14 cellular contexts compared by ENCODE assay signal in genomic region chr12:96064966-96065365, GRCh38. TPM values are rescaled to one million over a fixed set of nuclear protein-coding genes. Genes with fewer than 3 reads are reported as not detected.
DNase-seq lines count a peak whose midpoint lies in the region; ATAC-seq and TF ChIP-seq lines count a peak whose summit lies in the region.
"Had no signal": no experiment of that assay in that cellular context is flagged by ENCODE, and none has a peak within 500 bp of the region (broad histone marks: within the 10 kb centered on the region; RNA-seq: fewer than 3 reads in every experiment).

No MANE protein-coding gene starts in this region.

- no peak overlapping the region for H3K4me3 ChIP-seq in CD4-positive, CD25-positive, alpha-beta regulatory T cell (ENCODE audit: low read depth, low read length)
- H3K4me3 ChIP-seq: A549 had no signal

- H3K9me3 ChIP-seq in CD4-positive, CD25-positive, alpha-beta regulatory T cell (ENCODE audit: control insufficient read depth in 2 of 2, low read length in 2 of 2) = no peaks in the 10 kb centered on the region
- H3K9me3 ChIP-seq in CD4-positive, alpha-beta T cell (ENCODE audit: control insufficient read depth, low read length) = no peaks in the 10 kb centered on the region
- H3K9me3 ChIP-seq: A549, Caco-2 had no signal

- no peak for DNase-seq in activated CD4-positive, alpha-beta T cell treated with anti-CD3 and anti-CD28 coated beads, Interleukin-2, amount 10 ng/mL, durations not matched to agents 7 days and 5 days
- no peak for DNase-seq in activated CD4-positive, alpha-beta T cell treated with anti-CD3 and anti-CD28 coated beads, Interleukin-2, amount 50 U/mL, for 1 hour
- no peak for DNase-seq in CD4-positive, CD25-positive, alpha-beta regulatory T cell
- DNase-seq in CD4-positive, alpha-beta T cell = no peak
- DNase-seq: Caco-2; Calu3; CD8-positive, alpha-beta T cell; DMS79 treated with DMSO at 0.1 percent for 48 hours; GF-D8 had no signal

- no peaks in the 10 kb centered on the region for H3K36me3 Mint-ChIP-seq in activated CD4-positive, alpha-beta T cell treated with anti-CD3 and anti-CD28 coated beads, Interleukin-2, amount 10 ng/mL, durations not matched to agents 7 days and 5 days (ENCODE audit: low read depth)
- H3K36me3 Mint-ChIP-seq in CD4-positive, CD25-positive, alpha-beta regulatory T cell = no peaks in the 10 kb centered on the region
- H3K36me3 Mint-ChIP-seq in CD4-positive, alpha-beta T cell (ENCODE audit: low read depth) = no peaks in the 10 kb centered on the region
- H3K36me3 Mint-ChIP-seq: CD8-positive, alpha-beta T cell had no signal

- no peak overlapping the region for H3K4me3 Mint-ChIP-seq in activated CD4-positive, alpha-beta T cell treated with anti-CD3 and anti-CD28 coated beads, Interleukin-2, amount 10 ng/mL, durations not matched to agents 7 days and 5 days
- no peak overlapping the region for H3K4me3 Mint-ChIP-seq in CD4-positive, CD25-positive, alpha-beta regulatory T cell
- no peak overlapping the region for H3K4me3 Mint-ChIP-seq in CD4-positive, alpha-beta T cell
- H3K4me3 Mint-ChIP-seq: B cell; CD8-positive, alpha-beta T cell had no signal

- peaks cover 14% of the 10 kb centered on the region for H3K4me1 ChIP-seq in CD4-positive, CD25-positive, alpha-beta regulatory T cell (ENCODE audit: control insufficient read depth, insufficient read depth, low read length, poor library complexity, severe bottlenecking)
- H3K4me1 ChIP-seq: A549, Caco-2 had no signal

- H3K27me3 Mint-ChIP-seq in activated CD4-positive, alpha-beta T cell treated with anti-CD3 and anti-CD28 coated beads, Interleukin-2, amount 10 ng/mL, durations not matched to agents 7 days and 5 days = no peaks in the 10 kb centered on the region
- H3K27me3 Mint-ChIP-seq in CD4-positive, CD25-positive, alpha-beta regulatory T cell = peaks cover 4% of the 10 kb centered on the region
- no peaks in the 10 kb centered on the region for H3K27me3 Mint-ChIP-seq in CD4-positive, alpha-beta T cell
- H3K27me3 Mint-ChIP-seq: B cell had no signal

- TF ChIP-seq CTCF in CD4-positive, alpha-beta T cell (IDR thresholded peaks at IDR 0.05) = no peak

- intact Hi-C loops in CD4-positive, alpha-beta T cell (cut with DNase I, micrococcal nuclease) = loop anchor here (5.0 to 10.0 kb wide), 2 partner anchors 70 to 1242 kb away; no protein-coding TSS in a partner anchor

- CTCF ChIA-PET in activated CD4-positive, alpha-beta T cell treated with anti-CD3 and anti-CD28 coated beads, Interleukin-2, amount 10 ng/mL, durations not matched to agents 7 days and 5 days (lab: Charles Lee) = interaction anchor here (1.0 to 2.1 kb wide), 3 partner anchors 67 to 346 kb away, joined by 3 to 10 read pairs (median 3); no protein-coding TSS in a partner anchor
- CTCF ChIA-PET in CD4-positive, alpha-beta T cell (lab: Charles Lee) = interaction anchor here (5.7 kb wide), 1 partner anchor 150 kb away, joined by 29 read pairs; no protein-coding TSS in a partner anchor

- no peak overlapping the region for H3K27ac ChIP-seq in CD4-positive, CD25-positive, alpha-beta regulatory T cell (ENCODE audit: insufficient read depth, low read length, poor library complexity, severe bottlenecking)
- no peak overlapping the region for H3K27ac ChIP-seq in CD4-positive, alpha-beta T cell (ENCODE audit: low read depth, low read length)
- H3K27ac ChIP-seq: 22Rv1, A549, C4-2B had no signal

- H3K4me1 Mint-ChIP-seq in activated CD4-positive, alpha-beta T cell treated with anti-CD3 and anti-CD28 coated beads, Interleukin-2, amount 10 ng/mL, durations not matched to agents 7 days and 5 days = peaks cover 29% of the 10 kb centered on the region
- peaks cover 7 to 25% (median 18%) of the 10 kb centered on the region in 4 donors for H3K4me1 Mint-ChIP-seq in CD4-positive, CD25-positive, alpha-beta regulatory T cell
- H3K4me1 Mint-ChIP-seq in CD4-positive, alpha-beta T cell (ENCODE audit: low read depth) = peaks cover 27% of the 10 kb centered on the region

- peak overlapping the region; percentile 63 for H3K27ac Mint-ChIP-seq in activated CD4-positive, alpha-beta T cell treated with anti-CD3 and anti-CD28 coated beads, Interleukin-2, amount 10 ng/mL, durations not matched to agents 7 days and 5 days
- peak overlapping the region in 2 of 3 donors; percentile 6 to 61 for H3K27ac Mint-ChIP-seq in CD4-positive, CD25-positive, alpha-beta regulatory T cell
- H3K27ac Mint-ChIP-seq in CD4-positive, alpha-beta T cell = no peak overlapping the region
- H3K27ac Mint-ChIP-seq: B cell; CD8-positive, alpha-beta T cell had no signal

- H3K9me3 Mint-ChIP-seq in activated CD4-positive, alpha-beta T cell treated with anti-CD3 and anti-CD28 coated beads, Interleukin-2, amount 10 ng/mL, durations not matched to agents 7 days and 5 days = no peaks in the 10 kb centered on the region
- no peaks in the 10 kb centered on the region for H3K9me3 Mint-ChIP-seq in CD4-positive, CD25-positive, alpha-beta regulatory T cell
- H3K9me3 Mint-ChIP-seq in CD4-positive, alpha-beta T cell = no peaks in the 10 kb centered on the region
- H3K9me3 Mint-ChIP-seq: CD8-positive, alpha-beta T cell had no signal

- H3K36me3 ChIP-seq in CD4-positive, CD25-positive, alpha-beta regulatory T cell (ENCODE audit: control insufficient read depth, insufficient read depth, low read length) = no peaks in the 10 kb centered on the region

- POLR2A ChIA-PET in activated CD4-positive, alpha-beta T cell treated with anti-CD3 and anti-CD28 coated beads, Interleukin-2, amount 10 ng/mL, durations not matched to agents 7 days and 5 days (lab: Charles Lee) = no interaction called here
- POLR2A ChIA-PET in CD4-positive, alpha-beta T cell (lab: Charles Lee) = interaction anchor here (1.3 to 1.4 kb wide), 2 partner anchors 150 to 452 kb away, joined by 5 to 6 read pairs; no protein-coding TSS in a partner anchor

- no peaks in the 10 kb centered on the region for H3K27me3 ChIP-seq in CD4-positive, CD25-positive, alpha-beta regulatory T cell (ENCODE audit: control insufficient read depth, insufficient read depth, low read length)
- no peaks in the 10 kb centered on the region for H3K27me3 ChIP-seq in CD4-positive, alpha-beta T cell (ENCODE audit: control insufficient read depth, insufficient read depth, low read length)

- no peak for ATAC-seq in CD4-positive, CD25-positive, alpha-beta regulatory T cell (ENCODE audit: low read depth in 2 of 2)
- no peak for ATAC-seq in CD4-positive, alpha-beta T cell (ENCODE audit: poor library complexity)
- no peak for ATAC-seq in GM21528 (IDR thresholded peaks at IDR 0.05; ENCODE audit: low FRiP score, unreplicated experiment)
- ATAC-seq: A549; CD8-positive, alpha-beta T cell had no signal

RNA-seq across cellular contexts. Expression of gene LTA4H, which starts 29.6 kb away (rescaled TPM):
- 10 to 100 TPM; 55.8 to 56.2 TPM for total RNA-seq in activated CD4-positive, alpha-beta T cell treated with anti-CD3 and anti-CD28 coated beads, Interleukin-2, amount 10 ng/mL, durations not matched to agents 7 days and 5 days
- total RNA-seq in CD4-positive, CD25-positive, alpha-beta regulatory T cell = 38.1 TPM
- 10 to 100 TPM; 63.0 to 79.1 (median 71.3) TPM for polyA plus RNA-seq in CD4-positive, CD25-positive, alpha-beta regulatory T cell
- 10 to 100 TPM; 43.0 to 44.0 TPM for total RNA-seq in CD4-positive, alpha-beta T cell
